In genomic region chr10:132961420-132961803, GRCh38 we compare ENCODE assay signal across 10 cellular contexts. TPM values are rescaled to one million over a fixed set of nuclear protein-coding genes. Genes with fewer than 3 reads are reported as not detected.
DNase-seq lines count a peak whose midpoint lies in the region; ATAC-seq and TF ChIP-seq lines count a peak whose summit lies in the region.
"Had no signal": no experiment of that assay in that cellular context is flagged by ENCODE, and none has a peak within 500 bp of the region (broad histone marks: within the 10 kb centered on the region; RNA-seq: fewer than 3 reads in every experiment).

No MANE protein-coding gene starts in this region.

- no peaks in the 10 kb centered on the region for H3K9me3 ChIP-seq in BLaER1 treated with 17β-estradiol and CSF1 and Interleukin-3, amounts not matched to agents 10 nM and 100 nM (replicated peaks in 1 of 11)
- no peaks in the 10 kb centered on the region for H3K9me3 ChIP-seq in CD8-positive, alpha-beta memory T cell (ENCODE audit: low read length)

- no peaks in the 10 kb centered on the region for H3K36me3 ChIP-seq in BLaER1 treated with 17β-estradiol and CSF1 and Interleukin-3, amounts not matched to agents 10 nM and 100 nM
- H3K36me3 ChIP-seq in CD8-positive, alpha-beta memory T cell (ENCODE audit: insufficient read depth, low read length): no peaks in the 10 kb centered on the region

- POLR2A ChIA-PET in CD8-positive, alpha-beta memory T cell (lab: Charles Lee): no interaction called here

- H4K20me1 ChIP-seq in BLaER1 treated with 17β-estradiol and CSF1 and Interleukin-3, amounts not matched to agents 10 nM and 100 nM: peaks cover 0 to 16% (median 0%) of the 10 kb centered on the region in 11 experiments; a peak in 6 of 22 replicates

- no peak overlapping the region for H3K27ac Mint-ChIP-seq in CD8-positive, alpha-beta memory T cell
- no peak overlapping the region for H3K27ac Mint-ChIP-seq in natural killer cell treated with Interleukin-12 subunit alpha and Interleukin-12 subunit beta and Interleukin-15 and Interleukin-18, amount 100 ng/mL, for 72 hours
- H3K27ac Mint-ChIP-seq in stimulated activated memory B cell treated with anti-CD40 and anti-IgM and Interleukin-4, amounts not matched to agents 10 μg/mL and 1 μg/mL and 100 μg/mL, for 72 hours: no peak overlapping the region
- H3K27ac Mint-ChIP-seq: WTC11 had no signal

- H3K27me3 ChIP-seq in BLaER1 treated with 17β-estradiol and CSF1 and Interleukin-3, amounts not matched to agents 10 nM and 100 nM: peaks cover 3 to 32% (median 22%) of the 10 kb centered on the region in 11 experiments; a peak in 18 of 22 replicates
- H3K27me3 ChIP-seq in CD8-positive, alpha-beta memory T cell (ENCODE audit: insufficient read depth, low read length, poor library complexity, severe bottlenecking): no peaks in the 10 kb centered on the region

- peak overlapping the region in 7 of 11 experiments; percentile 62 to 94 (median 80); a peak in 7 of 22 replicates for H3K4me2 ChIP-seq in BLaER1 treated with 17β-estradiol and CSF1 and Interleukin-3, amounts not matched to agents 10 nM and 100 nM

- H3K27ac ChIP-seq in BLaER1 treated with 17β-estradiol and CSF1 and Interleukin-3, amounts not matched to agents 10 nM and 100 nM: no peak overlapping the region
- H3K27ac ChIP-seq in CD8-positive, alpha-beta memory T cell (ENCODE audit: low read depth, low read length): no peak overlapping the region

- H3K27me3 Mint-ChIP-seq in CD8-positive, alpha-beta memory T cell: peaks cover 5 to 7% of the 10 kb centered on the region in 2 donors
- peaks cover 12 to 14% of the 10 kb centered on the region in 2 donors for H3K27me3 Mint-ChIP-seq in natural killer cell treated with Interleukin-12 subunit alpha and Interleukin-12 subunit beta and Interleukin-15 and Interleukin-18, amount 100 ng/mL, for 72 hours
- H3K27me3 Mint-ChIP-seq in stimulated activated memory B cell treated with anti-CD40 and anti-IgM and Interleukin-4, amounts not matched to agents 10 μg/mL and 1 μg/mL and 100 μg/mL, for 72 hours: peaks cover 51% of the 10 kb centered on the region

- no peak overlapping the region for H3K4me3 ChIP-seq in BLaER1 treated with 17β-estradiol and CSF1 and Interleukin-3, amounts not matched to agents 10 nM and 100 nM
- H3K4me3 ChIP-seq in CD8-positive, alpha-beta memory T cell (ENCODE audit: low read length): no peak overlapping the region
- H3K4me3 ChIP-seq in epithelial cell of proximal tubule (ENCODE audit: low read depth, low read length): peak overlapping the region; percentile 67

- DNase-seq in CD8-positive, alpha-beta memory T cell: no peak
- DNase-seq in epithelial cell of proximal tubule (ENCODE audit: low read depth) (no peak), DMS 273 treated with DMSO at 0.1 percent for 48 hours (lab: John Stamatoyannopoulos, UW) (no peak)
- DNase-seq in natural killer cell treated with Interleukin-12 subunit alpha and Interleukin-12 subunit beta and Interleukin-15 and Interleukin-18, amount 100 ng/mL, for 72 hours (ENCODE audit: low spot score): no peak
- DNase-seq: MV-4-11 had no signal

- TF ChIP-seq CTCF in epithelial cell of proximal tubule (conservative IDR thresholded peaks at IDR 0.05; ENCODE audit: low read depth, low read length): no peak

- H3K9me3 Mint-ChIP-seq in CD8-positive, alpha-beta memory T cell: no peaks in the 10 kb centered on the region
- no peaks in the 10 kb centered on the region for H3K9me3 Mint-ChIP-seq in natural killer cell treated with Interleukin-12 subunit alpha and Interleukin-12 subunit beta and Interleukin-15 and Interleukin-18, amount 100 ng/mL, for 72 hours
- peaks cover 5% of the 10 kb centered on the region for H3K9me3 Mint-ChIP-seq in stimulated activated memory B cell treated with anti-CD40 and anti-IgM and Interleukin-4, amounts not matched to agents 10 μg/mL and 1 μg/mL and 100 μg/mL, for 72 hours
- H3K9me3 Mint-ChIP-seq: activated CD4-positive, alpha-beta memory T cell treated with anti-CD3 and anti-CD28 coated beads for 36 hours had no signal

- peaks cover 14 to 21% (median 16%) of the 10 kb centered on the region in 3 donors for H3K4me1 Mint-ChIP-seq in CD8-positive, alpha-beta memory T cell
- H3K4me1 Mint-ChIP-seq in natural killer cell treated with Interleukin-12 subunit alpha and Interleukin-12 subunit beta and Interleukin-15 and Interleukin-18, amount 100 ng/mL, for 72 hours (ENCODE audit: low read depth in 2 of 2): peaks cover 20 to 22% of the 10 kb centered on the region in 2 donors
- peaks cover 21% of the 10 kb centered on the region for H3K4me1 Mint-ChIP-seq in stimulated activated memory B cell treated with anti-CD40 and anti-IgM and Interleukin-4, amounts not matched to agents 10 μg/mL and 1 μg/mL and 100 μg/mL, for 72 hours

- H3K4me3 Mint-ChIP-seq in CD8-positive, alpha-beta memory T cell: peak overlapping the region; percentile 28 to 73 (median 52)
- peak overlapping the region; percentile 97 for H3K4me3 Mint-ChIP-seq in natural killer cell treated with Interleukin-12 subunit alpha and Interleukin-12 subunit beta and Interleukin-15 and Interleukin-18, amount 100 ng/mL, for 72 hours
- H3K4me3 Mint-ChIP-seq in stimulated activated memory B cell treated with anti-CD40 and anti-IgM and Interleukin-4, amounts not matched to agents 10 μg/mL and 1 μg/mL and 100 μg/mL, for 72 hours: no peak overlapping the region

- no peak for ATAC-seq in natural killer cell treated with Interleukin-12 subunit alpha and Interleukin-12 subunit beta and Interleukin-15 and Interleukin-18, amount 100 ng/mL, for 72 hours
- no peak for ATAC-seq in stimulated activated memory B cell treated with anti-CD40 and anti-IgM and Interleukin-4, amounts not matched to agents 10 μg/mL and 1 μg/mL and 100 μg/mL, for 72 hours
- no peak for ATAC-seq in HG02852 (IDR thresholded peaks at IDR 0.05; ENCODE audit: unreplicated experiment)

- H3K9ac ChIP-seq in BLaER1 treated with 17β-estradiol and CSF1 and Interleukin-3, amounts not matched to agents 10 nM and 100 nM: no peak overlapping the region

- peaks cover 0 to 3% (median 0%) of the 10 kb centered on the region in 3 donors for H3K36me3 Mint-ChIP-seq in CD8-positive, alpha-beta memory T cell
- no peaks in the 10 kb centered on the region for H3K36me3 Mint-ChIP-seq in natural killer cell treated with Interleukin-12 subunit alpha and Interleukin-12 subunit beta and Interleukin-15 and Interleukin-18, amount 100 ng/mL, for 72 hours
- H3K36me3 Mint-ChIP-seq in stimulated activated memory B cell treated with anti-CD40 and anti-IgM and Interleukin-4, amounts not matched to agents 10 μg/mL and 1 μg/mL and 100 μg/mL, for 72 hours: no peaks in the 10 kb centered on the region
- H3K36me3 Mint-ChIP-seq: activated CD4-positive, alpha-beta memory T cell treated with anti-CD3 and anti-CD28 coated beads for 36 hours; WTC11 had no signal

- peaks cover 11 to 36% (median 26%) of the 10 kb centered on the region in 10 experiments; a peak in 17 of 20 replicates for H3K4me1 ChIP-seq in BLaER1 treated with 17β-estradiol and CSF1 and Interleukin-3, amounts not matched to agents 10 nM and 100 nM
- no peaks in the 10 kb centered on the region for H3K4me1 ChIP-seq in CD8-positive, alpha-beta memory T cell (ENCODE audit: insufficient read depth, low read length)

- CTCF ChIA-PET in CD8-positive, alpha-beta memory T cell (lab: Charles Lee): interaction anchor here (1.4 kb wide), 1 partner anchor 9 kb away, joined by 4 read pairs; no protein-coding TSS in a partner anchor

RNA-seq across cellular contexts. Expression of gene CFAP46, which starts 19.0 kb away (rescaled TPM):
- under 1 TPM in 1 of 2 experiments, not detected in 1; 0.09 TPM for total RNA-seq in CD8-positive, alpha-beta memory T cell
- polyA plus RNA-seq in CD8-positive, alpha-beta memory T cell: not detected
- 1.1 and 2.2 TPM in 2 replicates for total RNA-seq in epithelial cell of proximal tubule
- total RNA-seq in natural killer cell treated with Interleukin-12 subunit alpha and Interleukin-12 subunit beta and Interleukin-15 and Interleukin-18, amount 100 ng/mL, for 72 hours: under 1 TPM in 1 of 2 donors, not detected in 1; 0.19 TPM
